ENCODE assay signal across 21 cellular contexts in the genomic region with DNA sequence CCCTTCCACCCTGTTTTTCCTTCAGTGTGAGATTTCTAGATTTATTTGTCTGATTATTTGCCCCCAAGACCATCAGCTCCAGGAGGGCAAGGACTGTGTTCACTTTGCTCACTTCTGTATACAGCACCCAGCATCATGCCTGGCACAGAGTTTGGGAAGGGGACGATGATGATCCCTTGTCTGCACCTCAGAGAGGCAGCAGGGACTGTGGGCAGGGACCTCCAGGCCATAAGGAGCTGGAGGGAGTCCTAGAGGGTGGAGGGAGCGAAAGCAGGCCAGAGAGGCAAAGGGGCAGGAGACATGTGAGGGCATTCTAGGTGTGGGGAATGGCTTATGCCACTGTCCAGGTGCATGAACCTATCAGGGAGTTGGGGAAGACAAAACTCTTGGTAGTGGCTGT.
"Had no signal": no experiment of that assay in that cellular context is flagged by ENCODE, and none has a peak within 500 bp of the region (broad histone marks: within the 10 kb centered on the region; RNA-seq: fewer than 3 reads in every experiment).

No MANE protein-coding gene starts in this region.

- H3K27me3 ChIP-seq: left lung, suprapubic skin, thyroid gland, vagina had no signal

- H3K27me3 Mint-ChIP-seq: memory B cell had no signal

- H3K9me3 ChIP-seq: left lung, lower lobe of right lung, psoas muscle, suprapubic skin, thyroid gland, vagina had no signal

- H3K4me3 Mint-ChIP-seq: memory B cell; natural killer cell treated with Interleukin-12 subunit alpha and Interleukin-12 subunit beta and Interleukin-15 and Interleukin-18, amount 100 ng/mL, for 72 hours; type B pancreatic cell had no signal

- H3K36me3 ChIP-seq: left lung, lower lobe of right lung, suprapubic skin, thyroid gland, vagina had no signal

- FAIRE-seq: frontal cortex, small intestine had no signal

- H3K4me3 ChIP-seq: dorsolateral prefrontal cortex, left lung, lower lobe of right lung, psoas muscle, suprapubic skin, thyroid gland, vagina had no signal

- ATAC-seq: left lung; lower lobe of right lung; natural killer cell treated with Interleukin-12 subunit alpha and Interleukin-12 subunit beta and Interleukin-15 and Interleukin-18, amount 100 ng/mL, for 72 hours; psoas muscle; stimulated activated naive CD8-positive, alpha-beta T cell treated with anti-CD3 and anti-CD28 coated beads, Interleukin-15, Interleukin-2, amounts not matched to agents 100 U/mL and 50 U/mL, for 24 hours had no signal

- H3K27ac ChIP-seq: dorsolateral prefrontal cortex, left lung, lower lobe of right lung, parathyroid adenoma, psoas muscle, suprapubic skin, thyroid gland, vagina had no signal

- H3K9me3 Mint-ChIP-seq: memory B cell; natural killer cell treated with Interleukin-12 subunit alpha and Interleukin-12 subunit beta and Interleukin-15 and Interleukin-18, amount 100 ng/mL, for 72 hours; type B pancreatic cell had no signal

- DNase-seq: cortex of kidney; dorsolateral prefrontal cortex; effector CD8-positive, alpha-beta T cell; islet precursor cell; left lung; lower lobe of right lung; midbrain; occipital lobe; psoas muscle; retina; small intestine; stimulated activated CD4-positive, alpha-beta T cell treated with anti-CD3 and anti-CD28 coated beads, Interleukin-2, amount 100 ng/mL, for 48 hours; stimulated activated naive CD8-positive, alpha-beta T cell treated with anti-CD3 and anti-CD28 coated beads, Interleukin-15, Interleukin-2, amounts not matched to agents 100 U/mL and 50 U/mL, for 24 hours; thyroid gland had no signal

- H3K4me1 ChIP-seq: parathyroid adenoma, thyroid gland had no signal

- H3K4me1 Mint-ChIP-seq: memory B cell had no signal

- H3K27ac Mint-ChIP-seq: memory B cell; natural killer cell treated with Interleukin-12 subunit alpha and Interleukin-12 subunit beta and Interleukin-15 and Interleukin-18, amount 100 ng/mL, for 72 hours; type B pancreatic cell had no signal

- H3K36me3 Mint-ChIP-seq: memory B cell; natural killer cell treated with Interleukin-12 subunit alpha and Interleukin-12 subunit beta and Interleukin-15 and Interleukin-18, amount 100 ng/mL, for 72 hours; type B pancreatic cell had no signal
